Comparison of ENCODE assay signal across 1 cellular context in the genomic region with DNA sequence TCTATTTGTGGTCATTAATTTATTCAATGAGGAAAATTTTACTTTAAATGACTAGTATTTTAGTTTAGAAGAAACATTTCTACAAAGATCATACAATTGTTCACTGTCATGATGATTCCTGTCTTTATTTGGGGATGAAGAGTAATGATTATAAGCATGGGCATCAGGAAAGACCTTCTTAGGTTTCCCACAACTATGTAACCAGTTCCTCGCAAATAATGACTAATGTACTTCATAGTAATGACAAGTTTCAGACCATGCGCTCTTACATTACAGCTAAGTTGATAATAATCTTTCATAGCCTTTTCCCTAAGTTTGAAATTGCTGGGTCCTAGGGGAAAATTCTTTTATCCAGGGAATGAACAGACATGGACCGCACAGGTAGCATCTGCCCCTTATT.
TF ChIP-seq lines count a peak whose summit lies in the region.

No MANE protein-coding gene starts in this region.

TF ChIP-seq in HepG2, 621 proteins besides CTCF, POLR2A, EP300 and RAD21 (continued from another document):
- TF ChIP-seq, protein P1, sequence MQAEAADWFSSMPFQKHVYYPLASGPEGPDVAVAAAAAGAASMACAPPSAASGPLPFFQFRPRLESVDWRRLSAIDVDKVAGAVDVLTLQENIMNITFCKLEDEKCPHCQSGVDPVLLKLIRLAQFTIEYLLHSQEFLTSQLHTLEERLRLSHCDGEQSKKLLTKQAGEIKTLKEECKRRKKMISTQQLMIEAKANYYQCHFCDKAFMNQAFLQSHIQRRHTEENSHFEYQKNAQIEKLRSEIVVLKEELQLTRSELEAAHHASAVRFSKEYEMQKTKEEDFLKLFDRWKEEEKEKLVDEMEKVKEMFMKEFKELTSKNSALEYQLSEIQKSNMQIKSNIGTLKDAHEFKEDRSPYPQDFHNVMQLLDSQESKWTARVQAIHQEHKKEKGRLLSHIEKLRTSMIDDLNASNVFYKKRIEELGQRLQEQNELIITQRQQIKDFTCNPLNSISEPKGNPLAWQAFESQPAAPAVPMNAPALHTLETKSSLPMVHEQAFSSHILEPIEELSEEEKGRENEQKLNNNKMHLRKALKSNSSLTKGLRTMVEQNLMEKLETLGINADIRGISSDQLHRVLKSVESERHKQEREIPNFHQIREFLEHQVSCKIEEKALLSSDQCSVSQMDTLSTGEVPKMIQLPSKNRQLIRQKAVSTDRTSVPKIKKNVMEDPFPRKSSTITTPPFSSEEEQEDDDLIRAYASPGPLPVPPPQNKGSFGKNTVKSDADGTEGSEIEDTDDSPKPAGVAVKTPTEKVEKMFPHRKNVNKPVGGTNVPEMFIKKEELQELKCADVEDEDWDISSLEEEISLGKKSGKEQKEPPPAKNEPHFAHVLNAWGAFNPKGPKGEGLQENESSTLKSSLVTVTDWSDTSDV (CRISPR knock-in tag; IDR thresholded peaks at IDR 0.05): no peak
- TF ChIP-seq, protein P2, sequence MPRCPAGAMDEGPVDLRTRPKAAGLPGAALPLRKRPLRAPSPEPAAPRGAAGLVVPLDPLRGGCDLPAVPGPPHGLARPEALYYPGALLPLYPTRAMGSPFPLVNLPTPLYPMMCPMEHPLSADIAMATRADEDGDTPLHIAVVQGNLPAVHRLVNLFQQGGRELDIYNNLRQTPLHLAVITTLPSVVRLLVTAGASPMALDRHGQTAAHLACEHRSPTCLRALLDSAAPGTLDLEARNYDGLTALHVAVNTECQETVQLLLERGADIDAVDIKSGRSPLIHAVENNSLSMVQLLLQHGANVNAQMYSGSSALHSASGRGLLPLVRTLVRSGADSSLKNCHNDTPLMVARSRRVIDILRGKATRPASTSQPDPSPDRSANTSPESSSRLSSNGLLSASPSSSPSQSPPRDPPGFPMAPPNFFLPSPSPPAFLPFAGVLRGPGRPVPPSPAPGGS (CRISPR knock-in tag; IDR thresholded peaks at IDR 0.05): no peak
- TF ChIP-seq, protein P3, sequence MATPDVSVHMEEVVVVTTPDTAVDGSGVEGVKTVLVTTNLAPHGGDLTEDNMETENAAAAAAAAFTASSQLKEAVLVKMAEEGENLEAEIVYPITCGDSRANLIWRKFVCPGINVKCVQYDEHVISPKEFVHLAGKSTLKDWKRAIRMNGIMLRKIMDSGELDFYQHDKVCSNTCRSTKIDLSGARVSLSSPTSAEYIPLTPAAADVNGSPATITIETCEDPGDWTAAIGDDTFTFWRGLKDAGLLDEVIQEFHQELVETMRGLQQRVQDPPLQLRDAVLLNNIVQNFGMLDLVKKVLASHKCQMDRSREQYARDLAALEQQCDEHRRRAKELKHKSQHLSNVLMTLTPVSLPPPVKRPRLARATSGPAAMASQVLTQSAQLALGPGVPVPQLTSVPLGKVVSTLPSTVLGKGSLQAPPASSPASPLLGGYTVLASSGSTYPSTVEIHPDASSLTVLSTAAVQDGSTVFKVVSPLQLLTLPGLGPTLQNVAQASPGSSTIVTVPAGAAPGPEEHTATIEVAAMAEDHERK (CRISPR knock-in tag; IDR thresholded peaks at IDR 0.05; ENCODE audit: low read depth): no peak
- TF ChIP-seq ZFP62 (CRISPR knock-in tag; IDR thresholded peaks at IDR 0.05): no peak
- no peak for TF ChIP-seq ELF4 (CRISPR knock-in tag; IDR thresholded peaks at IDR 0.05; ENCODE audit: borderline replicate concordance)
